ENCODE assay signal across 20 cellular contexts in genomic region chr21:25682382-25682781, GRCh38. TPM values are rescaled to one million over a fixed set of nuclear protein-coding genes. Genes with fewer than 3 reads are reported as not detected.
"Had no signal": no experiment of that assay in that cellular context is flagged by ENCODE, and none has a peak within 500 bp of the region (broad histone marks: within the 10 kb centered on the region; RNA-seq: fewer than 3 reads in every experiment).

No MANE protein-coding gene starts in this region.

- DNase-seq: erythroblast; foreskin keratinocyte; kidney glomerular epithelial cell; mammary epithelial cell; mucosa of descending colon; natural killer cell; right lobe of liver; stimulated activated CD4-positive, alpha-beta T cell treated with anti-CD3 and anti-CD28 coated beads, Interleukin-4, amount 100 ng/mL, for 1 hour; stimulated activated CD8-positive, alpha-beta memory T cell treated with anti-CD3 and anti-CD28 coated beads, Interleukin-4, amount 100 ng/mL, for 48 hours; testis; upper lobe of right lung had no signal

- ATAC-seq: foreskin keratinocyte; mucosa of descending colon; natural killer cell; right lobe of liver; stimulated activated effector memory CD8-positive, alpha-beta T cell treated with anti-CD3 and anti-CD28 coated beads, Interleukin-12 subunit alpha, Interleukin-12 subunit beta, amount 100 ng/mL, for 72 hours; upper lobe of right lung had no signal

- H3K4me3 ChIP-seq: hepatocyte, mucosa of descending colon, neural progenitor cell, prostate gland, right lobe of liver, testis, tibial nerve, upper lobe of right lung, vagina had no signal

- H3K4me1 ChIP-seq: foreskin keratinocyte, neural progenitor cell, parathyroid adenoma, prostate gland, right lobe of liver, testis, upper lobe of right lung had no signal

- FAIRE-seq: endothelial cell of umbilical vein, islet of Langerhans had no signal

- H2AFZ ChIP-seq: hepatocyte, neural progenitor cell, parathyroid adenoma had no signal

- H3K27me3 ChIP-seq: hepatocyte, neural progenitor cell, right lobe of liver, testis, tibial nerve, upper lobe of right lung, vagina had no signal

- H3K4me2 ChIP-seq: hepatocyte, neural progenitor cell had no signal

- H3K79me2 ChIP-seq: hepatocyte, parathyroid adenoma had no signal

- H3K36me3 ChIP-seq: neural progenitor cell, prostate gland, right lobe of liver, upper lobe of right lung, vagina had no signal

- H3K9ac ChIP-seq: neural progenitor cell, parathyroid adenoma had no signal

- H3K9me3 ChIP-seq: mucosa of descending colon, prostate gland, right lobe of liver, testis, tibial nerve, upper lobe of right lung, vagina had no signal

- H3K27ac ChIP-seq: foreskin keratinocyte, hepatocyte, neural progenitor cell, parathyroid adenoma, prostate gland, right lobe of liver, testis, tibial nerve, upper lobe of right lung, vagina had no signal

RNA-seq across cellular contexts. Expression of gene JAM2, which starts 43.3 kb away (rescaled TPM):
- total RNA-seq: foreskin keratinocyte had no signal
- polyA plus RNA-seq: foreskin keratinocyte had no signal
